3 cellular contexts compared by ENCODE assay signal in genomic region chr12:4137015-4137414, GRCh38.
TF ChIP-seq lines count a peak whose summit lies in the region.

No MANE protein-coding gene starts in this region.

TF ChIP-seq in GM23338, 12 proteins besides CTCF, POLR2A, EP300 and RAD21 (continued from another document and continues in another):
- no peak for TF ChIP-seq REST (IDR thresholded peaks at IDR 0.05; ENCODE audit: unreplicated experiment)

TF ChIP-seq in GM12878, 131 proteins besides CTCF, POLR2A, EP300 and RAD21 (continued from another document and continues in another):
- TF ChIP-seq NRF1 (conservative IDR thresholded peaks at IDR 0.05; ENCODE audit: low read depth, low read length) (no peak), ZBTB33 (IDR thresholded peaks at IDR 0.05) (no peak), TBL1XR1 (IDR thresholded peaks at IDR 0.05; ENCODE audit: low read depth, low read length) (no peak), ZBTB4 (CRISPR knock-in tag; IDR thresholded peaks at IDR 0.05) (no peak), ESRRA (IDR thresholded peaks at IDR 0.05; ENCODE audit: low read length) (no peak), PRDM15 (CRISPR knock-in tag; IDR thresholded peaks at IDR 0.05) (no peak; the same call in 1 of the 2 replicates), RFX5 (IDR thresholded peaks at IDR 0.05; ENCODE audit: low read depth, low read length) (no peak), MEF2A (IDR thresholded peaks at IDR 0.05; ENCODE audit: insufficient read depth, low read depth, low read length) (no peak), TARDBP (IDR thresholded peaks at IDR 0.05; ENCODE audit: borderline replicate concordance) (no peak), EGR1 (IDR thresholded peaks at IDR 0.05; ENCODE audit: borderline replicate concordance in 1 of 2, low read depth in 2 of 2, low read length in 2 of 2) (no peak), ZNF384 (IDR thresholded peaks at IDR 0.05; ENCODE audit: borderline replicate concordance, low read depth, low read length) (no peak), SRF (IDR thresholded peaks at IDR 0.05; ENCODE audit: low read depth in 2 of 2, low read length in 2 of 2) (no peak)
- TF ChIP-seq, protein P1, sequence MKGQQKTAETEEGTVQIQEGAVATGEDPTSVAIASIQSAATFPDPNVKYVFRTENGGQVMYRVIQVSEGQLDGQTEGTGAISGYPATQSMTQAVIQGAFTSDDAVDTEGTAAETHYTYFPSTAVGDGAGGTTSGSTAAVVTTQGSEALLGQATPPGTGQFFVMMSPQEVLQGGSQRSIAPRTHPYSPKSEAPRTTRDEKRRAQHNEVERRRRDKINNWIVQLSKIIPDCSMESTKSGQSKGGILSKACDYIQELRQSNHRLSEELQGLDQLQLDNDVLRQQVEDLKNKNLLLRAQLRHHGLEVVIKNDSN (IDR thresholded peaks at IDR 0.05; ENCODE audit: borderline replicate concordance, extremely low read length, insufficient read depth, low read depth, low read length): peak; percentile 41
- TF ChIP-seq, protein P2, sequence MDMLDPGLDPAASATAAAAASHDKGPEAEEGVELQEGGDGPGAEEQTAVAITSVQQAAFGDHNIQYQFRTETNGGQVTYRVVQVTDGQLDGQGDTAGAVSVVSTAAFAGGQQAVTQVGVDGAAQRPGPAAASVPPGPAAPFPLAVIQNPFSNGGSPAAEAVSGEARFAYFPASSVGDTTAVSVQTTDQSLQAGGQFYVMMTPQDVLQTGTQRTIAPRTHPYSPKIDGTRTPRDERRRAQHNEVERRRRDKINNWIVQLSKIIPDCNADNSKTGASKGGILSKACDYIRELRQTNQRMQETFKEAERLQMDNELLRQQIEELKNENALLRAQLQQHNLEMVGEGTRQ (IDR thresholded peaks at IDR 0.05; ENCODE audit: borderline replicate concordance, low read depth, low read length): peak; percentile 63; the same call in 1 of the 2 replicates

TF ChIP-seq in SK-N-SH treated with all-trans-retinoic acid at 6 μM for 48 hours, 23 proteins besides CTCF, POLR2A, EP300 and RAD21:
- TF ChIP-seq, protein P3, sequence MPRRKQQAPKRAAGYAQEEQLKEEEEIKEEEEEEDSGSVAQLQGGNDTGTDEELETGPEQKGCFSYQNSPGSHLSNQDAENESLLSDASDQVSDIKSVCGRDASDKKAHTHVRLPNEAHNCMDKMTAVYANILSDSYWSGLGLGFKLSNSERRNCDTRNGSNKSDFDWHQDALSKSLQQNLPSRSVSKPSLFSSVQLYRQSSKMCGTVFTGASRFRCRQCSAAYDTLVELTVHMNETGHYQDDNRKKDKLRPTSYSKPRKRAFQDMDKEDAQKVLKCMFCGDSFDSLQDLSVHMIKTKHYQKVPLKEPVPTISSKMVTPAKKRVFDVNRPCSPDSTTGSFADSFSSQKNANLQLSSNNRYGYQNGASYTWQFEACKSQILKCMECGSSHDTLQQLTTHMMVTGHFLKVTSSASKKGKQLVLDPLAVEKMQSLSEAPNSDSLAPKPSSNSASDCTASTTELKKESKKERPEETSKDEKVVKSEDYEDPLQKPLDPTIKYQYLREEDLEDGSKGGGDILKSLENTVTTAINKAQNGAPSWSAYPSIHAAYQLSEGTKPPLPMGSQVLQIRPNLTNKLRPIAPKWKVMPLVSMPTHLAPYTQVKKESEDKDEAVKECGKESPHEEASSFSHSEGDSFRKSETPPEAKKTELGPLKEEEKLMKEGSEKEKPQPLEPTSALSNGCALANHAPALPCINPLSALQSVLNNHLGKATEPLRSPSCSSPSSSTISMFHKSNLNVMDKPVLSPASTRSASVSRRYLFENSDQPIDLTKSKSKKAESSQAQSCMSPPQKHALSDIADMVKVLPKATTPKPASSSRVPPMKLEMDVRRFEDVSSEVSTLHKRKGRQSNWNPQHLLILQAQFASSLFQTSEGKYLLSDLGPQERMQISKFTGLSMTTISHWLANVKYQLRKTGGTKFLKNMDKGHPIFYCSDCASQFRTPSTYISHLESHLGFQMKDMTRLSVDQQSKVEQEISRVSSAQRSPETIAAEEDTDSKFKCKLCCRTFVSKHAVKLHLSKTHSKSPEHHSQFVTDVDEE (CRISPR knock-in tag; IDR thresholded peaks at IDR 0.05): no peak
- no peak for TF ChIP-seq GLIS3 (CRISPR knock-in tag; IDR thresholded peaks at IDR 0.05)
TF ChIP-seq in SK-N-SH treated with all-trans-retinoic acid at 6 μM for 48 hours: peak in this region for 0.
